ENCODE assay signal across 17 cellular contexts in the genomic region with DNA sequence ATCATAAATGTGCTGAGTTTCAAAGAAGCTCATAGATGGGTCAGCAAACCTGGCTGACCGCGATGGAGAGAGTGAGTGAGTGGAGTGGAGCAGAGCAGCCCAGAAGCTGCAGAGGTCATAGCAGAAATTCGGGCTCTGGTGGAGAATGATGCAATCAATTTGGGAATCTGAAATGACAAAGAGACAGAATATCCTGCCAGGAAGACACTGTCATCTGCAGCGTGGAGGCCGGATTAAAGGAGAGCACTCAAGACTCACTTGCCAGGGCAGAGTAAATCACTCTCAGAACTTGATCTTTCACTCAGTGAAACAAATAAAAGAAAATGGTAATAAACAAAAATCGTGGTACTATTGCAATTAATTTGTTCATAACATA.
A peak's percentile ranks its signal among the peaks of the same experiment; 100 is the strongest.
DNase-seq lines count a peak whose midpoint lies in the region; ATAC-seq, FAIRE-seq and TF ChIP-seq lines count a peak whose summit lies in the region.
"Had no signal": no experiment of that assay in that cellular context is flagged by ENCODE, and none has a peak within 500 bp of the region (broad histone marks: within the 10 kb centered on the region; RNA-seq: fewer than 3 reads in every experiment).

No MANE protein-coding gene starts in this region.

- no peaks in the 10 kb centered on the region for H3K27me3 ChIP-seq in GM23338 (ENCODE audit: insufficient read depth)
- peaks cover 0 to 5% of the 10 kb centered on the region in 2 experiments; a peak in 3 of 5 replicates for H3K27me3 ChIP-seq in HepG2 (ENCODE audit: control insufficient read depth in 1 of 2, insufficient read depth in 2 of 2, low read length in 2 of 2)

- WGBS in HepG2 (ENCODE audit: low lambda C conversion rate) = 47% methylated on average over 6 of the region's 6 CpGs

- H3K27ac ChIP-seq in GM23338 (ENCODE audit: low read depth) (0 out of 2 replicates have a peak overlapping the region, but pooled peaks have one; percentile 42), HepG2 (ENCODE audit: extremely low read length, insufficient read depth, low read length) (no peak overlapping the region)

- in situ Hi-C loops in HepG2 (cut with HindIII; ENCODE audit: extremely low pct_ligation_motif_present, low pct_unique_long_range_greater_than_20kb) = no loop called here

- H3K27me3 Mint-ChIP-seq in GM23338 (ENCODE audit: insufficient read depth, low read depth, poor library complexity) = peaks cover 2% of the 10 kb centered on the region
- H3K27me3 Mint-ChIP-seq in T-helper 17 cell = peaks cover 20% of the 10 kb centered on the region
- H3K27me3 Mint-ChIP-seq in activated CD4-positive, alpha-beta memory T cell treated with anti-CD3 and anti-CD28 coated beads for 36 hours = peaks cover 6% of the 10 kb centered on the region

- no peak for TF ChIP-seq POLR2A in HepG2 (IDR thresholded peaks at IDR 0.05; ENCODE audit: insufficient read depth in 1 of 2, low read depth in 2 of 2, low read length in 2 of 2)

- ATAC-seq in GM23338 = peak; percentile 47
- no peak for ATAC-seq in T-helper 17 cell
- no peak for ATAC-seq in HepG2
- no peak for ATAC-seq in HG03025 (IDR thresholded peaks at IDR 0.05; ENCODE audit: low FRiP score, unreplicated experiment)
- ATAC-seq in HG02970 (IDR thresholded peaks at IDR 0.05; ENCODE audit: low FRiP score, unreplicated experiment) = no peak
- ATAC-seq in HG02798 (IDR thresholded peaks at IDR 0.05; ENCODE audit: poor library complexity, unreplicated experiment) = no peak

- H3K9me2 ChIP-seq in GM23338 (ENCODE audit: insufficient read depth) = no peaks in the 10 kb centered on the region

- H3K4me1 ChIP-seq in GM23338 (ENCODE audit: insufficient read depth) (peaks cover 10% of the 10 kb centered on the region), HepG2 (ENCODE audit: insufficient read depth, low read length) (peaks cover 22% of the 10 kb centered on the region)

- CTCF ChIA-PET in HepG2 (lab: Yijun Ruan, JAX; ENCODE audit: low intra/inter-chr PET ratio, low total read pairs) = no interaction called here
- CTCF ChIA-PET in activated CD4-positive, alpha-beta memory T cell treated with anti-CD3 and anti-CD28 coated beads for 36 hours (lab: Charles Lee) = no interaction called here

- H3K9me3 Mint-ChIP-seq in GM23338 = peaks cover 4% of the 10 kb centered on the region; the same call in 1 of the 3 replicates
- no peaks in the 10 kb centered on the region for H3K9me3 Mint-ChIP-seq in activated CD4-positive, alpha-beta memory T cell treated with anti-CD3 and anti-CD28 coated beads for 36 hours
- H3K9me3 Mint-ChIP-seq: activated CD4-positive, alpha-beta T cell treated with anti-CD3 and anti-CD28 coated beads, Interleukin-2, amount 10 ng/mL, durations not matched to agents 7 days and 5 days had no signal

- H3K27ac Mint-ChIP-seq in GM23338 (peak overlapping the region; percentile 75), T-helper 17 cell (peak overlapping the region; percentile 14)
- H3K27ac Mint-ChIP-seq in activated CD4-positive, alpha-beta memory T cell treated with anti-CD3 and anti-CD28 coated beads for 36 hours = no peak overlapping the region
- H3K27ac Mint-ChIP-seq: activated CD4-positive, alpha-beta T cell treated with anti-CD3 and anti-CD28 coated beads, Interleukin-2, amount 10 ng/mL, durations not matched to agents 7 days and 5 days had no signal

- no peaks in the 10 kb centered on the region for H3F3A ChIP-seq in GM23338 (replicated peaks; ENCODE audit: low read depth)

- H3K9ac ChIP-seq in HepG2 (ENCODE audit: insufficient read depth, low read depth, low read length) = no peak overlapping the region

- no peaks in the 10 kb centered on the region for H3K9me3 ChIP-seq in T-helper 17 cell (ENCODE audit: control insufficient read depth, low read length, poor library complexity, severe bottlenecking)
- no peaks in the 10 kb centered on the region for H3K9me3 ChIP-seq in HepG2 (ENCODE audit: low read length)

- no peaks in the 10 kb centered on the region for H3K36me3 ChIP-seq in GM23338 (ENCODE audit: insufficient read depth)
- no peaks in the 10 kb centered on the region for H3K36me3 ChIP-seq in HepG2 (replicated peaks in 1 of 2; ENCODE audit: control insufficient read depth in 1 of 2, insufficient read depth in 2 of 2, low read length in 2 of 2)

- POLR2A ChIA-PET in HepG2 (lab: Yijun Ruan, JAX) = no interaction called here
- POLR2A ChIA-PET in activated CD4-positive, alpha-beta memory T cell treated with anti-CD3 and anti-CD28 coated beads for 36 hours (lab: Charles Lee) = no interaction called here

- TF ChIP-seq EP300 in HepG2 (IDR thresholded peaks at IDR 0.05; ENCODE audit: low read depth in 2 of 2, low read length in 2 of 2) (no peak), HepG2 (CRISPR knock-in tag; IDR thresholded peaks at IDR 0.05; ENCODE audit: borderline replicate concordance) (no peak)

- DNase-seq in AG10803 (ENCODE audit: low read depth) (peak; percentile 48), GM23338 (ENCODE audit: low spot score) (peak; percentile 16), T-helper 17 cell (no peak), HepG2 (ENCODE audit: low spot score) (no peak)
- no peak for DNase-seq in activated CD4-positive, alpha-beta memory T cell treated with anti-CD3 and anti-CD28 coated beads for 36 hours
- DNase-seq: activated CD4-positive, alpha-beta T cell treated with anti-CD3 and anti-CD28 coated beads, Interleukin-2, amount 10 ng/mL, durations not matched to agents 7 days and 5 days; activated T-cell treated with anti-CD3 and anti-CD28 coated beads, Interleukin-2, amount 50 U/mL, for 48 hours; AML-193; H7; NCI-H748 treated with DMSO at 0.1 percent for 48 hours; stimulated activated naive CD4-positive, alpha-beta T cell treated with Interleukin-2 at 50 U/mL for 16 hours had no signal

- peaks cover 13% of the 10 kb centered on the region for H3K4me1 Mint-ChIP-seq in GM23338
- no peaks in the 10 kb centered on the region for H3K4me1 Mint-ChIP-seq in T-helper 17 cell
- no peaks in the 10 kb centered on the region for H3K4me1 Mint-ChIP-seq in activated CD4-positive, alpha-beta memory T cell treated with anti-CD3 and anti-CD28 coated beads for 36 hours (ENCODE audit: low read depth)
- H3K4me1 Mint-ChIP-seq: activated CD4-positive, alpha-beta T cell treated with anti-CD3 and anti-CD28 coated beads, Interleukin-2, amount 10 ng/mL, durations not matched to agents 7 days and 5 days had no signal

- H3K4me2 ChIP-seq in GM23338 (no peak overlapping the region), HepG2 (ENCODE audit: low read depth, low read length) (no peak overlapping the region)

- intact Hi-C loops in HepG2 (cut with micrococcal nuclease; ENCODE audit: unreplicated experiment) = no loop called here
- intact Hi-C loops in activated CD4-positive, alpha-beta memory T cell treated with anti-CD3 and anti-CD28 coated beads for 36 hours (cut with micrococcal nuclease) = no loop called here

- TF ChIP-seq CTCF in AG10803 (conservative IDR thresholded peaks at IDR 0.05; ENCODE audit: low read length) (no peak), GM23338 (conservative IDR thresholded peaks at IDR 0.05; ENCODE audit: low read depth in 2 of 2) (no peak), HepG2 (CRISPR knock-in tag; IDR thresholded peaks at IDR 0.05) (no peak)

- H3K36me3 Mint-ChIP-seq in GM23338 (ENCODE audit: low read depth) (no peaks in the 10 kb centered on the region), T-helper 17 cell (ENCODE audit: low read depth) (no peaks in the 10 kb centered on the region)
- H3K36me3 Mint-ChIP-seq in activated CD4-positive, alpha-beta memory T cell treated with anti-CD3 and anti-CD28 coated beads for 36 hours = no peaks in the 10 kb centered on the region

- H3K4me3 ChIP-seq in AG10803 (ENCODE audit: low read length) (no peak overlapping the region), GM23338 (no peak overlapping the region), HepG2 (replicated peaks in 1 of 3; ENCODE audit: insufficient read depth in 1 of 3, low read depth in 2 of 3, low read length in 3 of 3) (no peak overlapping the region)

- H4K20me1 ChIP-seq in GM23338 (replicated peaks; ENCODE audit: insufficient read depth) = no peaks in the 10 kb centered on the region
- no peaks in the 10 kb centered on the region for H4K20me1 ChIP-seq in HepG2 (ENCODE audit: insufficient read depth, low read length)

- H2AFZ ChIP-seq in GM23338 = peak overlapping the region; percentile 85
- no peak overlapping the region for H2AFZ ChIP-seq in HepG2 (ENCODE audit: low read length)

- H3K4me3 Mint-ChIP-seq in GM23338 (no peak overlapping the region), T-helper 17 cell (no peak overlapping the region)
- H3K4me3 Mint-ChIP-seq in activated CD4-positive, alpha-beta memory T cell treated with anti-CD3 and anti-CD28 coated beads for 36 hours = no peak overlapping the region
- H3K4me3 Mint-ChIP-seq: activated CD4-positive, alpha-beta T cell treated with anti-CD3 and anti-CD28 coated beads, Interleukin-2, amount 10 ng/mL, durations not matched to agents 7 days and 5 days had no signal

- H3K79me2 ChIP-seq in GM23338 (replicated peaks; ENCODE audit: insufficient read depth) (no peaks in the 10 kb centered on the region), HepG2 (ENCODE audit: insufficient read depth, low read length) (no peaks in the 10 kb centered on the region)

- BruUV-seq in HepG2 (replicated peaks; lab: Mats Ljungman, UMichigan) = no TSS peak

- no peak for FAIRE-seq in HepG2 (lab: Jason Lieb, UNC)
- FAIRE-seq: D721Med, islet of Langerhans, urothelium cell line had no signal

- no peak for TF ChIP-seq RAD21 in HepG2 (CRISPR knock-in tag; IDR thresholded peaks at IDR 0.05)

TF ChIP-seq in HepG2, 621 proteins besides CTCF, POLR2A, EP300 and RAD21:
- TF ChIP-seq ATF7 (IDR thresholded peaks at IDR 0.05) = peak; percentile 59
- no peak for TF ChIP-seq ATF7 (CRISPR knock-in tag; IDR thresholded peaks at IDR 0.05)
- TF ChIP-seq, protein P1, sequence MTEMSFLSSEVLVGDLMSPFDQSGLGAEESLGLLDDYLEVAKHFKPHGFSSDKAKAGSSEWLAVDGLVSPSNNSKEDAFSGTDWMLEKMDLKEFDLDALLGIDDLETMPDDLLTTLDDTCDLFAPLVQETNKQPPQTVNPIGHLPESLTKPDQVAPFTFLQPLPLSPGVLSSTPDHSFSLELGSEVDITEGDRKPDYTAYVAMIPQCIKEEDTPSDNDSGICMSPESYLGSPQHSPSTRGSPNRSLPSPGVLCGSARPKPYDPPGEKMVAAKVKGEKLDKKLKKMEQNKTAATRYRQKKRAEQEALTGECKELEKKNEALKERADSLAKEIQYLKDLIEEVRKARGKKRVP (CRISPR knock-in tag; IDR thresholded peaks at IDR 0.05) = peak in 1 of 2 experiments; percentile 59; a peak in 1 of 4 replicates
- no peak for TF ChIP-seq ZSCAN21 (CRISPR knock-in tag; IDR thresholded peaks at IDR 0.05; ENCODE audit: borderline replicate concordance)
- TF ChIP-seq CEBPB (IDR thresholded peaks at IDR 0.05; ENCODE audit: borderline replicate concordance, low read depth, low read length) = peak; percentile 71; the same call in 1 of the 2 replicates
- TF ChIP-seq HMGA1 (CRISPR knock-in tag; conservative IDR thresholded peaks at IDR 0.05) = no peak
TF ChIP-seq in HepG2: peak in this region for 3.

Comparison
In these comparisons a context has a peak if more than half of its experiments do, and no peak if none do; other contexts are left out.
1. DNase-seq: peak in AG10803 (single experiment) and GM23338 (single experiment); none in T-helper 17 cell (0 of 3), HepG2 (single experiment) and activated CD4-positive, alpha-beta memory T cell treated with anti-CD3 and anti-CD28 coated beads for 36 hours (single experiment).